In genomic region chr2:47019532-47019931, GRCh38 we compare ENCODE assay signal across 21 cellular contexts.
A peak's percentile ranks its signal among the peaks of the same experiment; 100 is the strongest.
DNase-seq lines count a peak whose midpoint lies in the region; ATAC-seq and TF ChIP-seq lines count a peak whose summit lies in the region.
"Had no signal": no experiment of that assay in that cellular context is flagged by ENCODE, and none has a peak within 500 bp of the region (broad histone marks: within the 10 kb centered on the region; RNA-seq: fewer than 3 reads in every experiment).

No MANE protein-coding gene starts in this region.

- ATAC-seq in Right ventricle myocardium superior (ENCODE audit: poor library complexity) (peak; percentile 26), left cardiac atrium (no peak), heart left ventricle (peak in 3 of 4 donors; percentile 17 to 40 (median 23)), GM19324 (IDR thresholded peaks at IDR 0.05; ENCODE audit: low FRiP score, unreplicated experiment) (no peak)
- ATAC-seq: activated CD4-positive, alpha-beta T cell treated with anti-CD3 and anti-CD28 coated beads for 36 hours; CD8-positive, alpha-beta T cell; GM23338; left colon; naive thymus-derived CD4-positive, alpha-beta T cell; sciatic nerve had no signal

- H3K4me3 Mint-ChIP-seq in osteocyte (ENCODE audit: unreplicated experiment): no peak overlapping the region
- H3K4me3 Mint-ChIP-seq: activated CD4-positive, alpha-beta T cell treated with anti-CD3 and anti-CD28 coated beads for 36 hours; activated T-cell treated with anti-CD3 and anti-CD28 coated beads, Interleukin-2, amount 50 U/mL, for 24 hours; CD8-positive, alpha-beta T cell; GM23338; naive thymus-derived CD4-positive, alpha-beta T cell had no signal

- H3K9me3 Mint-ChIP-seq in osteocyte (ENCODE audit: unreplicated experiment): no peaks in the 10 kb centered on the region
- H3K9me3 Mint-ChIP-seq: activated T-cell treated with anti-CD3 and anti-CD28 coated beads, Interleukin-2, amount 50 U/mL, for 24 hours; CD8-positive, alpha-beta T cell; GM23338 had no signal

- no peak overlapping the region for H3K4me3 ChIP-seq in heart left ventricle
- H3K4me3 ChIP-seq in transverse colon: no peak overlapping the region
- H3K4me3 ChIP-seq: GM23338 had no signal

- WGBS in heart left ventricle, 4 donors: 65 to 78% (median 72%) methylated on average over 5 of the region's 5 CpGs
- WGBS in transverse colon (ENCODE audit: low coverage in 1 of 2), 2 donors: 89 to 100% methylated on average over 1 to 5 of the region's 5 CpGs

- in situ Hi-C loops in transverse colon (cut with MboI; ENCODE audit: low pct_ligation_motif_present in 1 of 4, low pct_unique_long_range_greater_than_20kb in 1 of 4, low sequenced_read_pairs in 3 of 4): loop anchor here in 1 of 4 donors (25.0 kb wide), 1 partner anchor 143 kb away; the partner anchor contains the start of gene STPG4

- intact Hi-C loops in Right ventricle myocardium superior (cut with DNase I): no loop called here
- intact Hi-C loops in left cardiac atrium (cut with DNase I): no loop called here
- intact Hi-C loops in heart left ventricle (cut with DNase I): no loop called here
- intact Hi-C loops in transverse colon (cut with DNase I; ENCODE audit: low total_unique reads): no loop called here

- peaks cover 0 to 67% (median 37%) of the 10 kb centered on the region in 12 donors for H3K4me1 ChIP-seq in heart left ventricle
- peaks cover 0 to 20% (median 13%) of the 10 kb centered on the region in 4 donors for H3K4me1 ChIP-seq in transverse colon

- TF ChIP-seq EP300 in transverse colon (IDR thresholded peaks at IDR 0.05; ENCODE audit: low read depth): no peak

- peak overlapping the region; percentile 46 for H3K27ac Mint-ChIP-seq in osteocyte (ENCODE audit: unreplicated experiment)
- H3K27ac Mint-ChIP-seq: activated CD4-positive, alpha-beta T cell treated with anti-CD3 and anti-CD28 coated beads for 36 hours; activated T-cell treated with anti-CD3 and anti-CD28 coated beads, Interleukin-2, amount 50 U/mL, for 24 hours; CD8-positive, alpha-beta T cell; GM23338 had no signal

- no peaks in the 10 kb centered on the region for H3K27me3 Mint-ChIP-seq in osteocyte (ENCODE audit: unreplicated experiment)
- H3K27me3 Mint-ChIP-seq: activated CD4-positive, alpha-beta T cell treated with anti-CD3 and anti-CD28 coated beads for 36 hours; activated T-cell treated with anti-CD3 and anti-CD28 coated beads, Interleukin-2, amount 50 U/mL, for 24 hours; naive thymus-derived CD4-positive, alpha-beta T cell had no signal

- peaks cover 45% of the 10 kb centered on the region for H3K4me1 Mint-ChIP-seq in osteocyte (ENCODE audit: unreplicated experiment)

- no peak for TF ChIP-seq POLR2A in heart left ventricle (IDR thresholded peaks at IDR 0.05)
- TF ChIP-seq POLR2A in transverse colon (IDR thresholded peaks at IDR 0.05): no peak

- H3K27ac ChIP-seq in heart left ventricle (peak overlapping the region in 11 of 12 donors; percentile 38 to 86 (median 74)), transverse colon (peak overlapping the region; percentile 42 to 63 (median 50))
- H3K27ac ChIP-seq: parathyroid adenoma had no signal

- DNase-seq in Right ventricle myocardium superior (no peak), left cardiac atrium (no peak), heart left ventricle (no peak), osteocyte (ENCODE audit: extremely low spot score, unreplicated experiment) (no peak), transverse colon (no peak), NCI-H2029 (lab: John Stamatoyannopoulos, UW) (no peak)
- DNase-seq in stimulated activated CD4-positive, alpha-beta T cell treated with anti-CD3 and anti-CD28 coated beads, Interleukin-1b, Interleukin-23, amount 100 ng/mL, for 48 hours: no peak
- DNase-seq: activated CD4-positive, alpha-beta T cell treated with anti-CD3 and anti-CD28 coated beads for 36 hours; activated T-cell treated with anti-CD3 and anti-CD28 coated beads, Interleukin-2, amount 50 U/mL, for 24 hours; CD8-positive, alpha-beta T cell; GDM1; KBM-7; left colon; naive thymus-derived CD4-positive, alpha-beta T cell; NCI-H1694; NCI-H524 treated with DMSO at 0.1 percent for 48 hours; stimulated activated CD4-positive, alpha-beta T cell treated with anti-CD3 and anti-CD28 coated beads, Interleukin-15, amount 100 ng/mL, for 24 hours had no signal

- H3K27me3 ChIP-seq in heart left ventricle (no peaks in the 10 kb centered on the region), transverse colon (no peaks in the 10 kb centered on the region)

- peaks cover 21% of the 10 kb centered on the region for H3K36me3 Mint-ChIP-seq in osteocyte (ENCODE audit: unreplicated experiment)

- no peaks in the 10 kb centered on the region for H3K9me3 ChIP-seq in heart left ventricle
- H3K9me3 ChIP-seq in transverse colon: no peaks in the 10 kb centered on the region

- no peak for TF ChIP-seq CTCF in heart left ventricle (IDR thresholded peaks at IDR 0.05)
- TF ChIP-seq CTCF in osteocyte (IDR thresholded peaks at IDR 0.05): no peak
- TF ChIP-seq CTCF in transverse colon (IDR thresholded peaks at IDR 0.05): no peak

- H3K36me3 ChIP-seq in heart left ventricle (peaks cover 0 to 75% (median 14%) of the 10 kb centered on the region in 9 donors), transverse colon (peaks cover 0 to 3% (median 0%) of the 10 kb centered on the region in 4 donors)

Comparison
In these comparisons a context has a peak if more than half of its experiments do, and no peak if none do; other contexts are left out.
1. ATAC-seq: peak in Right ventricle myocardium superior (single experiment) and heart left ventricle (3 of 4); none in left cardiac atrium (0 of 2) and GM19324 (single experiment).